In genomic region chr7:78769551-78770101, GRCh38 we compare ENCODE assay signal across 9 cellular contexts.
A peak's percentile ranks its signal among the peaks of the same experiment; 100 is the strongest.
DNase-seq lines count a peak whose midpoint lies in the region; ATAC-seq and TF ChIP-seq lines count a peak whose summit lies in the region.
"Had no signal": no experiment of that assay in that cellular context is flagged by ENCODE, and none has a peak within 500 bp of the region (broad histone marks: within the 10 kb centered on the region; RNA-seq: fewer than 3 reads in every experiment).

No MANE protein-coding gene starts in this region.

- ATAC-seq in GM21515 (IDR thresholded peaks at IDR 0.05; ENCODE audit: unreplicated experiment) (peak; percentile 80), HG03575 (IDR thresholded peaks at IDR 0.05; ENCODE audit: extremely low read depth, insufficient number of reproducible peaks, low FRiP score, unreplicated experiment) (peak; percentile 82)
- ATAC-seq in activated T-cell treated with anti-CD3 and anti-CD28 coated beads, Interleukin-2, amount 50 U/mL, for 4 hours: no peak

- H3K4me1 Mint-ChIP-seq in HFFc6 (ENCODE audit: low read depth): no peaks in the 10 kb centered on the region; the same call in 1 of the 2 replicates
- H3K4me1 Mint-ChIP-seq in activated T-cell treated with anti-CD3 and anti-CD28 coated beads, Interleukin-2, amount 50 U/mL, for 4 hours (ENCODE audit: low read depth): no peaks in the 10 kb centered on the region
- H3K4me1 Mint-ChIP-seq: central memory CD8-positive, alpha-beta T cell had no signal

- no peaks in the 10 kb centered on the region for H3K4me1 ChIP-seq in parathyroid adenoma

- no peaks in the 10 kb centered on the region for H3K9me3 ChIP-seq in parathyroid adenoma (ENCODE audit: control insufficient read depth, low read length)

- H3K27ac Mint-ChIP-seq in HFFc6: no peak overlapping the region

- H3K36me3 Mint-ChIP-seq in HFFc6 (ENCODE audit: low read depth): no peaks in the 10 kb centered on the region
- H3K36me3 Mint-ChIP-seq in activated T-cell treated with anti-CD3 and anti-CD28 coated beads, Interleukin-2, amount 50 U/mL, for 4 hours (ENCODE audit: insufficient read depth): no peaks in the 10 kb centered on the region

- H3K27me3 ChIP-seq in dorsolateral prefrontal cortex: no peaks in the 10 kb centered on the region
- H3K27me3 ChIP-seq in parathyroid adenoma (ENCODE audit: control insufficient read depth, insufficient read depth, low read length): no peaks in the 10 kb centered on the region

- intact Hi-C loops in dorsolateral prefrontal cortex (cut with DNase I): loop anchor here (5.0 to 10.0 kb wide), 6 partner anchors 135 to 262 kb away; no protein-coding TSS in a partner anchor

- H3K27ac ChIP-seq in dorsolateral prefrontal cortex (peak overlapping the region in 58 of 59 donors; percentile 46 to 93 (median 85)), parathyroid adenoma (no peak overlapping the region)

- H2AFZ ChIP-seq in parathyroid adenoma: peak overlapping the region; percentile 52

- no peaks in the 10 kb centered on the region for H3K36me3 ChIP-seq in parathyroid adenoma (ENCODE audit: control insufficient read depth, insufficient read depth, low read length)

- no peaks in the 10 kb centered on the region for H3K79me2 ChIP-seq in parathyroid adenoma

- H3K4me3 Mint-ChIP-seq in HFFc6: no peak overlapping the region
- no peak overlapping the region for H3K4me3 Mint-ChIP-seq in activated T-cell treated with anti-CD3 and anti-CD28 coated beads, Interleukin-2, amount 50 U/mL, for 4 hours
- H3K4me3 Mint-ChIP-seq: central memory CD8-positive, alpha-beta T cell had no signal

- DNase-seq in EL: peak; percentile 20
- peak in 3 of 10 donors; percentile 7 to 25 (median 20) for DNase-seq in dorsolateral prefrontal cortex
- no peak for DNase-seq in HFFc6
- DNase-seq in ACHN: no peak
- no peak for DNase-seq in activated T-cell treated with anti-CD3 and anti-CD28 coated beads, Interleukin-2, amount 50 U/mL, for 4 hours

- in situ Hi-C loops in ACHN (cut with HindIII; ENCODE audit: low pct_ligation_motif_present, low pct_unique_long_range_greater_than_20kb, low sequenced_read_pairs): no loop called here

- no peaks in the 10 kb centered on the region for H3K9me3 Mint-ChIP-seq in HFFc6
- H3K9me3 Mint-ChIP-seq in activated T-cell treated with anti-CD3 and anti-CD28 coated beads, Interleukin-2, amount 50 U/mL, for 4 hours: no peaks in the 10 kb centered on the region

- H3K4me2 ChIP-seq in parathyroid adenoma (ENCODE audit: low read length): peak overlapping the region; percentile 69

- H3K4me3 ChIP-seq in dorsolateral prefrontal cortex (peak overlapping the region; percentile 41 to 80 (median 65)), parathyroid adenoma (ENCODE audit: low read depth, low read length) (peak overlapping the region; percentile 28)

- TF ChIP-seq CTCF in dorsolateral prefrontal cortex (IDR thresholded peaks at IDR 0.05 in 54 of 56, conservative IDR thresholded peaks at IDR 0.05 in 2 of 56; ENCODE audit: low read depth in 1 of 56, partially characterized antibody in 56 of 56): no peak
- TF ChIP-seq CTCF in parathyroid adenoma (IDR thresholded peaks at IDR 0.05): no peak
- TF ChIP-seq CTCF in HFFc6 (IDR thresholded peaks at IDR 0.05): no peak

- 0 out of 2 replicates have a peak, but pooled peaks cover 1% of the 10 kb centered on the region for H3K27me3 Mint-ChIP-seq in HFFc6 (ENCODE audit: insufficient read depth)
- H3K27me3 Mint-ChIP-seq in activated T-cell treated with anti-CD3 and anti-CD28 coated beads, Interleukin-2, amount 50 U/mL, for 4 hours (ENCODE audit: low read depth): peaks cover 4% of the 10 kb centered on the region
- H3K27me3 Mint-ChIP-seq: central memory CD8-positive, alpha-beta T cell had no signal

- H3K9ac ChIP-seq in parathyroid adenoma: no peak overlapping the region

Comparison
In these comparisons a context has a peak if more than half of its experiments do, and no peak if none do; other contexts are left out.
1. ATAC-seq: peak in GM21515 (single experiment) and HG03575 (single experiment); none in activated T-cell treated with anti-CD3 and anti-CD28 coated beads, Interleukin-2, amount 50 U/mL, for 4 hours (0 of 2).